In the genomic region with DNA sequence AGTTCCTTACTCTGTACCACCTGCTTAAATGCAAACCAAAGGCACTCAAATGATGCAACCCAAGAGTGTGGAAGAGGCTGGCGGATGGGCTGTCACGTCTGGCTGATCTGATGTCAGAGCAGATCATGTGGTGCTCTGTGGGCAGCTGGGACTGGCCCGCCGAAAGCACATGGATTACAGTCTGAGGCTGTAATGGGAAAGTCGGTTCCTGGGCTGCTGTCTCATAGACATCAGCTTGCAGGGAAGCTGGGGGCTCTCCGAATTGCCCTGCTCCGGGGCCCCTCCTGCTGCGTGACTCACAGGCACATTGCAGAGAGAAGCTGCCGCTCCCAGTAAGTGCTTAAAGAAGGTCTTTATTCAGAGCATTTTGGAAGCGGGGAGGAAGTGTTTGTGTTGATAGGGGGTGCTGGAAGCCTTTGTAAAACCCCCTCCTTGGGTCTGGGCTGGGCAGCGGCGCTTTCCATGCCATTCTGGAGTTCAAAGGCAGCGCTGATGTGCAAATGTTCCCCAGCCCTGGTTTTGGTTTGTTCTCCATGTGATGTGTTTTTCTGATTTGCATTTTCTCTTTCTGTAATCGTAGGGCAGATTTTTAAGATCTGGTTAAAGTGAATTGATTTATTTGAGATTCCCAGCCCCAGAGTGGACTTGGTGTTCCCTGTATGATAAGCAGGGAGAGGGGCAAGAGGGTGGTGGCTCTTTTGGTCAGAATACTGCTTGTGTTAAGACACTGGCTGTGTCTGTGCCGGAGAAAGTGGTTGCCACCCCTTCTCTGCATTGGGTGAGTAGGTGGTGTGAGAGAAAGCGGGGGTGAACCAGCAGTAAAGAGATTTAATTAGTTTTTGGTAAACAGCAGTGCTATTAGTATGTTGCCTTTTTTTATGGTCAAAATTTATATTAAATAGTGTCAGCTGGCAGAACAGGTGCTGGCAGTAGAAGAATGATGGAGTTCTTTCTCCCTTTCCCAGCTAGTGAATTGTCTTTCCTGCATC, we compare ENCODE assay signal across 8 cellular contexts.
A peak's percentile ranks its signal among the peaks of the same experiment; 100 is the strongest.
DNase-seq lines count a peak whose midpoint lies in the region; ATAC-seq and TF ChIP-seq lines count a peak whose summit lies in the region.

No MANE protein-coding gene starts in this region.

- TF ChIP-seq CTCF in coronary artery (IDR thresholded peaks at IDR 0.05): no peak

- DNase-seq in activated naive CD4-positive, alpha-beta T cell treated with Interleukin-2 at 50 U/mL for 16 hours: peak; percentile 17
- no peak for DNase-seq in activated naive CD4-positive, alpha-beta T cell (lab: John Stamatoyannopoulos, UW)
- DNase-seq in MV-4-11 (lab: John Stamatoyannopoulos, UW) (peak; percentile 88), SKM-1 treated with dmso at 0.1 percent for 144 hours (lab: John Stamatoyannopoulos, UW; ENCODE audit: unreplicated experiment) (peak; percentile 75), coronary artery (ENCODE audit: low spot score) (peak; percentile 82), left lobe of liver (ENCODE audit: low spot score) (no peak)
- peak; percentile 10 for DNase-seq in stimulated activated CD4-positive, alpha-beta T cell treated with anti-CD3 and anti-CD28 coated beads, Interleukin-4, amount 100 ng/mL, for 24 hours

- ATAC-seq in HG02571 (IDR thresholded peaks at IDR 0.05; ENCODE audit: unreplicated experiment): peak; percentile 93
- ATAC-seq in left lobe of liver: peak; percentile 64

- H3K4me3 ChIP-seq in coronary artery: peak overlapping the region; percentile 72

- peak overlapping the region; percentile 12 to 38 for H3K27ac ChIP-seq in coronary artery

Comparison
In these comparisons a context has a peak if more than half of its experiments do, and no peak if none do; other contexts are left out.
1. DNase-seq: peak in activated naive CD4-positive, alpha-beta T cell treated with Interleukin-2 at 50 U/mL for 16 hours (single experiment), MV-4-11 (single experiment), SKM-1 treated with dmso at 0.1 percent for 144 hours (single experiment), coronary artery (single experiment) and stimulated activated CD4-positive, alpha-beta T cell treated with anti-CD3 and anti-CD28 coated beads, Interleukin-4, amount 100 ng/mL, for 24 hours (single experiment); none in activated naive CD4-positive, alpha-beta T cell (0 of 4) and left lobe of liver (single experiment).